ENCODE assay signal across 3 cellular contexts in the genomic region with DNA sequence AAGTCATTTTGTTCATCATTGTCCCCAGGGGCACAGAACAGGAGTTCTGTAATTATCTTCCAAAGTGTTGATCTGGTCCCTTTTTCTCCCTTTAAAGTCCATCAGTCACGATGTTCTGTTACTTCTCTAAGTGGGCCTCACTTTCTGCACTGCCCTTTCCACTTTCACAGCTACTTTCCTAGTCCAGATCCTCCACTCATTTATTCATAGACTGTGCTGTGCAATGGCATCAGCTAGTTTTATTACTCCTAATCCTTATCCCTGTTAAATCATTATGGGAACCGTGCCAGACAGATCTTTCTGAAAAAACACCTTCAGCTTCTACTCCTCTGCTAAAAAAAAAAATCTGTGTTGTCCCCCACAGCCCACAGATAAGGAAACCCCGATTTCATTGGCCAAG.
TF ChIP-seq lines count a peak whose summit lies in the region.

No MANE protein-coding gene starts in this region.

TF ChIP-seq in GM23338, 12 proteins besides CTCF, POLR2A, EP300 and RAD21 (continues in another document):
- TF ChIP-seq STAT1 (IDR thresholded peaks at IDR 0.05; ENCODE audit: unreplicated experiment) (no peak), ZNF331 (CRISPR knock-in tag; IDR thresholded peaks at IDR 0.05; ENCODE audit: low read depth) (no peak), NANOG (IDR thresholded peaks at IDR 0.05; ENCODE audit: borderline replicate concordance) (no peak), EZH2phosphoT487 (IDR thresholded peaks at IDR 0.05; ENCODE audit: unreplicated experiment) (no peak), ZNF114 (CRISPR knock-in tag; IDR thresholded peaks at IDR 0.05) (no peak)
- TF ChIP-seq, protein P1, sequence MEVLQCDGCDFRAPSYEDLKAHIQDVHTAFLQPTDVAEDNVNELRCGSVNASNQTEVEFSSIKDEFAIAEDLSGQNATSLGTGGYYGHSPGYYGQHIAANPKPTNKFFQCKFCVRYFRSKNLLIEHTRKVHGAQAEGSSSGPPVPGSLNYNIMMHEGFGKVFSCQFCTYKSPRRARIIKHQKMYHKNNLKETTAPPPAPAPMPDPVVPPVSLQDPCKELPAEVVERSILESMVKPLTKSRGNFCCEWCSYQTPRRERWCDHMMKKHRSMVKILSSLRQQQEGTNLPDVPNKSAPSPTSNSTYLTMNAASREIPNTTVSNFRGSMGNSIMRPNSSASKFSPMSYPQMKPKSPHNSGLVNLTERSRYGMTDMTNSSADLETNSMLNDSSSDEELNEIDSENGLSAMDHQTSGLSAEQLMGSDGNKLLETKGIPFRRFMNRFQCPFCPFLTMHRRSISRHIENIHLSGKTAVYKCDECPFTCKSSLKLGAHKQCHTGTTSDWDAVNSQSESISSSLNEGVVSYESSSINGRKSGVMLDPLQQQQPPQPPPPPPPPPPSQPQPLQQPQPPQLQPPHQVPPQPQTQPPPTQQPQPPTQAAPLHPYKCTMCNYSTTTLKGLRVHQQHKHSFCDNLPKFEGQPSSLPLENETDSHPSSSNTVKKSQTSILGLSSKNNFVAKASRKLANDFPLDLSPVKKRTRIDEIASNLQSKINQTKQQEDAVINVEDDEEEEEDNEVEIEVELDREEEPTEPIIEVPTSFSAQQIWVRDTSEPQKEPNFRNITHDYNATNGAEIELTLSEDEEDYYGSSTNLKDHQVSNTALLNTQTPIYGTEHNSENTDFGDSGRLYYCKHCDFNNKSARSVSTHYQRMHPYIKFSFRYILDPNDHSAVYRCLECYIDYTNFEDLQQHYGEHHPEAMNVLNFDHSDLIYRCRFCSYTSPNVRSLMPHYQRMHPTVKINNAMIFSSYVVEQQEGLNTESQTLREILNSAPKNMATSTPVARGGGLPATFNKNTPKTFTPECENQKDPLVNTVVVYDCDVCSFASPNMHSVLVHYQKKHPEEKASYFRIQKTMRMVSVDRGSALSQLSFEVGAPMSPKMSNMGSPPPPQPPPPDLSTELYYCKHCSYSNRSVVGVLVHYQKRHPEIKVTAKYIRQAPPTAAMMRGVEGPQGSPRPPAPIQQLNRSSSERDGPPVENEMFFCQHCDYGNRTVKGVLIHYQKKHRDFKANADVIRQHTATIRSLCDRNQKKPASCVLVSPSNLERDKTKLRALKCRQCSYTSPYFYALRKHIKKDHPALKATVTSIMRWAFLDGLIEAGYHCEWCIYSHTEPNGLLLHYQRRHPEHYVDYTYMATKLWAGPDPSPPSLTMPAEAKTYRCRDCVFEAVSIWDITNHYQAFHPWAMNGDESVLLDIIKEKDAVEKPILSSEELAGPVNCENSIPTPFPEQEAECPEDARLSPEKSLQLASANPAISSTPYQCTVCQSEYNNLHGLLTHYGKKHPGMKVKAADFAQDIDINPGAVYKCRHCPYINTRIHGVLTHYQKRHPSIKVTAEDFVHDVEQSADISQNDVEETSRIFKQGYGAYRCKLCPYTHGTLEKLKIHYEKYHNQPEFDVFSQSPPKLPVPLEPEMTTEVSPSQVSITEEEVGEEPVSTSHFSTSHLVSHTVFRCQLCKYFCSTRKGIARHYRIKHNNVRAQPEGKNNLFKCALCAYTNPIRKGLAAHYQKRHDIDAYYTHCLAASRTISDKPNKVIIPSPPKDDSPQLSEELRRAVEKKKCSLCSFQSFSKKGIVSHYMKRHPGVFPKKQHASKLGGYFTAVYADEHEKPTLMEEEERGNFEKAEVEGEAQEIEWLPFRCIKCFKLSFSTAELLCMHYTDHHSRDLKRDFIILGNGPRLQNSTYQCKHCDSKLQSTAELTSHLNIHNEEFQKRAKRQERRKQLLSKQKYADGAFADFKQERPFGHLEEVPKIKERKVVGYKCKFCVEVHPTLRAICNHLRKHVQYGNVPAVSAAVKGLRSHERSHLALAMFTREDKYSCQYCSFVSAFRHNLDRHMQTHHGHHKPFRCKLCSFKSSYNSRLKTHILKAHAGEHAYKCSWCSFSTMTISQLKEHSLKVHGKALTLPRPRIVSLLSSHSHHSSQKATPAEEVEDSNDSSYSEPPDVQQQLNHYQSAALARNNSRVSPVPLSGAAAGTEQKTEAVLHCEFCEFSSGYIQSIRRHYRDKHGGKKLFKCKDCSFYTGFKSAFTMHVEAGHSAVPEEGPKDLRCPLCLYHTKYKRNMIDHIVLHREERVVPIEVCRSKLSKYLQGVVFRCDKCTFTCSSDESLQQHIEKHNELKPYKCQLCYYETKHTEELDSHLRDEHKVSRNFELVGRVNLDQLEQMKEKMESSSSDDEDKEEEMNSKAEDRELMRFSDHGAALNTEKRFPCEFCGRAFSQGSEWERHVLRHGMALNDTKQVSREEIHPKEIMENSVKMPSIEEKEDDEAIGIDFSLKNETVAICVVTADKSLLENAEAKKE (CRISPR knock-in tag; IDR thresholded peaks at IDR 0.05), result no peak

TF ChIP-seq in IMR-90, 13 proteins besides CTCF, POLR2A, EP300 and RAD21:
- no peak for TF ChIP-seq RFX5 (IDR thresholded peaks at IDR 0.05; ENCODE audit: low read depth, low read length)
- TF ChIP-seq, protein P2, sequence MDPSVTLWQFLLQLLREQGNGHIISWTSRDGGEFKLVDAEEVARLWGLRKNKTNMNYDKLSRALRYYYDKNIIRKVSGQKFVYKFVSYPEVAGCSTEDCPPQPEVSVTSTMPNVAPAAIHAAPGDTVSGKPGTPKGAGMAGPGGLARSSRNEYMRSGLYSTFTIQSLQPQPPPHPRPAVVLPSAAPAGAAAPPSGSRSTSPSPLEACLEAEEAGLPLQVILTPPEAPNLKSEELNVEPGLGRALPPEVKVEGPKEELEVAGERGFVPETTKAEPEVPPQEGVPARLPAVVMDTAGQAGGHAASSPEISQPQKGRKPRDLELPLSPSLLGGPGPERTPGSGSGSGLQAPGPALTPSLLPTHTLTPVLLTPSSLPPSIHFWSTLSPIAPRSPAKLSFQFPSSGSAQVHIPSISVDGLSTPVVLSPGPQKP (IDR thresholded peaks at IDR 0.05; ENCODE audit: borderline replicate concordance, low read depth, low read length), result no peak
- no peak for TF ChIP-seq MAZ (IDR thresholded peaks at IDR 0.05; ENCODE audit: borderline replicate concordance, low read depth, low read length)
- no peak for TF ChIP-seq RCOR1 (IDR thresholded peaks at IDR 0.05; ENCODE audit: insufficient replicate concordance, low read length)
- TF ChIP-seq CEBPB (IDR thresholded peaks at IDR 0.05; ENCODE audit: low read depth, low read length), result no peak
- no peak for TF ChIP-seq MXI1 (IDR thresholded peaks at IDR 0.05; ENCODE audit: borderline replicate concordance, low read depth, low read length)
- TF ChIP-seq MAFK (IDR thresholded peaks at IDR 0.05; ENCODE audit: low read depth, low read length), result no peak
- no peak for TF ChIP-seq FOS (IDR thresholded peaks at IDR 0.05; ENCODE audit: low read depth, low read length)
- no peak for TF ChIP-seq SMC3 (IDR thresholded peaks at IDR 0.05; ENCODE audit: low read depth, low read length)
- no peak for TF ChIP-seq NFE2L2 (IDR thresholded peaks at IDR 0.05; ENCODE audit: low read depth, low read length)
- TF ChIP-seq BHLHE40 (IDR thresholded peaks at IDR 0.05; ENCODE audit: low read depth, low read length), result no peak
- TF ChIP-seq, protein P3, sequence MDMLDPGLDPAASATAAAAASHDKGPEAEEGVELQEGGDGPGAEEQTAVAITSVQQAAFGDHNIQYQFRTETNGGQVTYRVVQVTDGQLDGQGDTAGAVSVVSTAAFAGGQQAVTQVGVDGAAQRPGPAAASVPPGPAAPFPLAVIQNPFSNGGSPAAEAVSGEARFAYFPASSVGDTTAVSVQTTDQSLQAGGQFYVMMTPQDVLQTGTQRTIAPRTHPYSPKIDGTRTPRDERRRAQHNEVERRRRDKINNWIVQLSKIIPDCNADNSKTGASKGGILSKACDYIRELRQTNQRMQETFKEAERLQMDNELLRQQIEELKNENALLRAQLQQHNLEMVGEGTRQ (IDR thresholded peaks at IDR 0.05; ENCODE audit: low read depth, low read length), result no peak
- no peak for TF ChIP-seq CHD1 (IDR thresholded peaks at IDR 0.05; ENCODE audit: low read depth, low read length)

TF ChIP-seq in H1, 55 proteins besides CTCF, POLR2A, EP300 and RAD21:
- TF ChIP-seq BCL11A (IDR thresholded peaks at IDR 0.05; ENCODE audit: low read depth in 2 of 2, low read length in 2 of 2) (no peak), CBX5 (IDR thresholded peaks at IDR 0.05; ENCODE audit: low read depth, low read length) (no peak), SAP30 (IDR thresholded peaks at IDR 0.05; ENCODE audit: insufficient read depth, insufficient replicate concordance, low read length) (no peak), ASH2L (IDR thresholded peaks at IDR 0.05; ENCODE audit: low read length) (no peak), CEBPB (IDR thresholded peaks at IDR 0.05; ENCODE audit: low read depth, low read length) (no peak), JUND (IDR thresholded peaks at IDR 0.05; ENCODE audit: low read length) (no peak), SUZ12 (IDR thresholded peaks at IDR 0.05; ENCODE audit: low read length) (no peak), HDAC6 (IDR thresholded peaks at IDR 0.05; ENCODE audit: low read depth, low read length) (no peak), RNF2 (IDR thresholded peaks at IDR 0.05; ENCODE audit: borderline replicate concordance, low read depth, low read length, missing control alignments, poor library complexity, severe bottlenecking) (no peak), TBP (IDR thresholded peaks at IDR 0.05; ENCODE audit: low read depth, low read length) (no peak), CHD1 (IDR thresholded peaks at IDR 0.05; ENCODE audit: low read depth, low read length) (no peak), TCF12 (IDR thresholded peaks at IDR 0.05; ENCODE audit: low read depth, low read length) (no peak), YY1 (IDR thresholded peaks at IDR 0.05; ENCODE audit: low read depth, low read length) (no peak), FOSL1 (IDR thresholded peaks at IDR 0.05; ENCODE audit: insufficient read depth, low read depth, low read length) (no peak)
- TF ChIP-seq, protein P4, sequence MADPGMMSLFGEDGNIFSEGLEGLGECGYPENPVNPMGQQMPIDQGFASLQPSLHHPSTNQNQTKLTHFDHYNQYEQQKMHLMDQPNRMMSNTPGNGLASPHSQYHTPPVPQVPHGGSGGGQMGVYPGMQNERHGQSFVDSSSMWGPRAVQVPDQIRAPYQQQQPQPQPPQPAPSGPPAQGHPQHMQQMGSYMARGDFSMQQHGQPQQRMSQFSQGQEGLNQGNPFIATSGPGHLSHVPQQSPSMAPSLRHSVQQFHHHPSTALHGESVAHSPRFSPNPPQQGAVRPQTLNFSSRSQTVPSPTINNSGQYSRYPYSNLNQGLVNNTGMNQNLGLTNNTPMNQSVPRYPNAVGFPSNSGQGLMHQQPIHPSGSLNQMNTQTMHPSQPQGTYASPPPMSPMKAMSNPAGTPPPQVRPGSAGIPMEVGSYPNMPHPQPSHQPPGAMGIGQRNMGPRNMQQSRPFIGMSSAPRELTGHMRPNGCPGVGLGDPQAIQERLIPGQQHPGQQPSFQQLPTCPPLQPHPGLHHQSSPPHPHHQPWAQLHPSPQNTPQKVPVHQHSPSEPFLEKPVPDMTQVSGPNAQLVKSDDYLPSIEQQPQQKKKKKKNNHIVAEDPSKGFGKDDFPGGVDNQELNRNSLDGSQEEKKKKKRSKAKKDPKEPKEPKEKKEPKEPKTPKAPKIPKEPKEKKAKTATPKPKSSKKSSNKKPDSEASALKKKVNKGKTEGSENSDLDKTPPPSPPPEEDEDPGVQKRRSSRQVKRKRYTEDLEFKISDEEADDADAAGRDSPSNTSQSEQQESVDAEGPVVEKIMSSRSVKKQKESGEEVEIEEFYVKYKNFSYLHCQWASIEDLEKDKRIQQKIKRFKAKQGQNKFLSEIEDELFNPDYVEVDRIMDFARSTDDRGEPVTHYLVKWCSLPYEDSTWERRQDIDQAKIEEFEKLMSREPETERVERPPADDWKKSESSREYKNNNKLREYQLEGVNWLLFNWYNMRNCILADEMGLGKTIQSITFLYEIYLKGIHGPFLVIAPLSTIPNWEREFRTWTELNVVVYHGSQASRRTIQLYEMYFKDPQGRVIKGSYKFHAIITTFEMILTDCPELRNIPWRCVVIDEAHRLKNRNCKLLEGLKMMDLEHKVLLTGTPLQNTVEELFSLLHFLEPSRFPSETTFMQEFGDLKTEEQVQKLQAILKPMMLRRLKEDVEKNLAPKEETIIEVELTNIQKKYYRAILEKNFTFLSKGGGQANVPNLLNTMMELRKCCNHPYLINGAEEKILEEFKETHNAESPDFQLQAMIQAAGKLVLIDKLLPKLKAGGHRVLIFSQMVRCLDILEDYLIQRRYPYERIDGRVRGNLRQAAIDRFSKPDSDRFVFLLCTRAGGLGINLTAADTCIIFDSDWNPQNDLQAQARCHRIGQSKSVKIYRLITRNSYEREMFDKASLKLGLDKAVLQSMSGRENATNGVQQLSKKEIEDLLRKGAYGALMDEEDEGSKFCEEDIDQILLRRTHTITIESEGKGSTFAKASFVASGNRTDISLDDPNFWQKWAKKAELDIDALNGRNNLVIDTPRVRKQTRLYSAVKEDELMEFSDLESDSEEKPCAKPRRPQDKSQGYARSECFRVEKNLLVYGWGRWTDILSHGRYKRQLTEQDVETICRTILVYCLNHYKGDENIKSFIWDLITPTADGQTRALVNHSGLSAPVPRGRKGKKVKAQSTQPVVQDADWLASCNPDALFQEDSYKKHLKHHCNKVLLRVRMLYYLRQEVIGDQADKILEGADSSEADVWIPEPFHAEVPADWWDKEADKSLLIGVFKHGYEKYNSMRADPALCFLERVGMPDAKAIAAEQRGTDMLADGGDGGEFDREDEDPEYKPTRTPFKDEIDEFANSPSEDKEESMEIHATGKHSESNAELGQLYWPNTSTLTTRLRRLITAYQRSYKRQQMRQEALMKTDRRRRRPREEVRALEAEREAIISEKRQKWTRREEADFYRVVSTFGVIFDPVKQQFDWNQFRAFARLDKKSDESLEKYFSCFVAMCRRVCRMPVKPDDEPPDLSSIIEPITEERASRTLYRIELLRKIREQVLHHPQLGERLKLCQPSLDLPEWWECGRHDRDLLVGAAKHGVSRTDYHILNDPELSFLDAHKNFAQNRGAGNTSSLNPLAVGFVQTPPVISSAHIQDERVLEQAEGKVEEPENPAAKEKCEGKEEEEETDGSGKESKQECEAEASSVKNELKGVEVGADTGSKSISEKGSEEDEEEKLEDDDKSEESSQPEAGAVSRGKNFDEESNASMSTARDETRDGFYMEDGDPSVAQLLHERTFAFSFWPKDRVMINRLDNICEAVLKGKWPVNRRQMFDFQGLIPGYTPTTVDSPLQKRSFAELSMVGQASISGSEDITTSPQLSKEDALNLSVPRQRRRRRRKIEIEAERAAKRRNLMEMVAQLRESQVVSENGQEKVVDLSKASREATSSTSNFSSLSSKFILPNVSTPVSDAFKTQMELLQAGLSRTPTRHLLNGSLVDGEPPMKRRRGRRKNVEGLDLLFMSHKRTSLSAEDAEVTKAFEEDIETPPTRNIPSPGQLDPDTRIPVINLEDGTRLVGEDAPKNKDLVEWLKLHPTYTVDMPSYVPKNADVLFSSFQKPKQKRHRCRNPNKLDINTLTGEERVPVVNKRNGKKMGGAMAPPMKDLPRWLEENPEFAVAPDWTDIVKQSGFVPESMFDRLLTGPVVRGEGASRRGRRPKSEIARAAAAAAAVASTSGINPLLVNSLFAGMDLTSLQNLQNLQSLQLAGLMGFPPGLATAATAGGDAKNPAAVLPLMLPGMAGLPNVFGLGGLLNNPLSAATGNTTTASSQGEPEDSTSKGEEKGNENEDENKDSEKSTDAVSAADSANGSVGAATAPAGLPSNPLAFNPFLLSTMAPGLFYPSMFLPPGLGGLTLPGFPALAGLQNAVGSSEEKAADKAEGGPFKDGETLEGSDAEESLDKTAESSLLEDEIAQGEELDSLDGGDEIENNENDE (IDR thresholded peaks at IDR 0.05; ENCODE audit: insufficient replicate concordance, low read length), result no peak
- TF ChIP-seq, protein P5, sequence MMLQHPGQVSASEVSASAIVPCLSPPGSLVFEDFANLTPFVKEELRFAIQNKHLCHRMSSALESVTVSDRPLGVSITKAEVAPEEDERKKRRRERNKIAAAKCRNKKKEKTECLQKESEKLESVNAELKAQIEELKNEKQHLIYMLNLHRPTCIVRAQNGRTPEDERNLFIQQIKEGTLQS (IDR thresholded peaks at IDR 0.05; ENCODE audit: insufficient read depth, low read depth, low read length), result no peak
- TF ChIP-seq, protein P6, sequence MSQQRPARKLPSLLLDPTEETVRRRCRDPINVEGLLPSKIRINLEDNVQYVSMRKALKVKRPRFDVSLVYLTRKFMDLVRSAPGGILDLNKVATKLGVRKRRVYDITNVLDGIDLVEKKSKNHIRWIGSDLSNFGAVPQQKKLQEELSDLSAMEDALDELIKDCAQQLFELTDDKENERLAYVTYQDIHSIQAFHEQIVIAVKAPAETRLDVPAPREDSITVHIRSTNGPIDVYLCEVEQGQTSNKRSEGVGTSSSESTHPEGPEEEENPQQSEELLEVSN (IDR thresholded peaks at IDR 0.05), result no peak
